ENCODE assay signal across 1 cellular context in the genomic region with DNA sequence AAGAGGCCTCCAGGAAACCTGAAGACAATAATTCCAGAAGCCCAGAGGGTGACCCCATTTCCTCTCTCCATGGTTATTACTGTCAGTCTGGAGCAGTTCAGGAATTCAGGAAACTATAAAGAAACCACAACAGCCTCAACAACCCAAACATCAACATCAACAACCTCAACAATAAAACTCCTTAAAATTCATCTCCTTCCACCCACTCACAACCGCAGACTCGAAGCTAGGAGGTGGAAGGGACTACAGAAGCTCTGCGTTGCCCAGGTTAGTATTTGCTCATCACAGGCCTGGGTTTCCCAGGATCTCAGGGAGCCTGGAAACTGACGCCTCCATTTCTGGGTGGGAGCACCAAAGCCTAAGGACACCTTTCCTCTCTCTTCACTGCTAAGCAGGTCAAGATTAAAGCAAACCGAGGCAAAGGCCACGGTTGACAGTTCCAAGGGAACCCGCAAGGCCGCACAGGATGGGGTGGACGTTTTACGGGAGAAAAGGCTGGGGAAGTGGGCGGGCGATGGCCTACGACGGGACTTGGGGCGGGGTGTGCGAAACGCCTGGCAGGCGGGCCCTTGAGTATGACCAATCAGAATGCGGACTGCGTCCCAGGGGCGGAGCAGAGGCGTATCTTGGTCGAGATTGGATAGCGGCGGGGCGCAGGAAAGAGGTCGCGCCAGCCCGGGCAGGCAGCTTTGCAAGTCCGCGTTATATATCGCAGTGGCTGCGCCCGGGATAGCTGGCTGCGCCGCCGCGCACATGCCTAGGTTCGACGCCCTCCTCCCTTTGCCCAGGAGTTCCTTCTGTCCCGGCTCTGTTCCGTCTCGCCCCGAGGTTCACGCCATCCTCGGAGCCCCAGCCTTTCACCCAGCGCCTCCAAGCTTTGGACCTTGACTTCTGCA.
TF ChIP-seq lines count a peak whose summit lies in the region.

A gene with protein sequence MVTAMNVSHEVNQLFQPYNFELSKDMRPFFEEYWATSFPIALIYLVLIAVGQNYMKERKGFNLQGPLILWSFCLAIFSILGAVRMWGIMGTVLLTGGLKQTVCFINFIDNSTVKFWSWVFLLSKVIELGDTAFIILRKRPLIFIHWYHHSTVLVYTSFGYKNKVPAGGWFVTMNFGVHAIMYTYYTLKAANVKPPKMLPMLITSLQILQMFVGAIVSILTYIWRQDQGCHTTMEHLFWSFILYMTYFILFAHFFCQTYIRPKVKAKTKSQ (plus strand): TSS at position 654 of the 896 bp plus-strand sequence. CDS start 250 bp downstream, outside the sequence.

TF ChIP-seq in HepG2, 621 proteins besides CTCF, POLR2A, EP300 and RAD21 (continued from another document and continues in another):
- no peak for TF ChIP-seq ZNF180 (CRISPR knock-in tag; IDR thresholded peaks at IDR 0.05; ENCODE audit: borderline replicate concordance, low read depth)
- TF ChIP-seq, protein P1, sequence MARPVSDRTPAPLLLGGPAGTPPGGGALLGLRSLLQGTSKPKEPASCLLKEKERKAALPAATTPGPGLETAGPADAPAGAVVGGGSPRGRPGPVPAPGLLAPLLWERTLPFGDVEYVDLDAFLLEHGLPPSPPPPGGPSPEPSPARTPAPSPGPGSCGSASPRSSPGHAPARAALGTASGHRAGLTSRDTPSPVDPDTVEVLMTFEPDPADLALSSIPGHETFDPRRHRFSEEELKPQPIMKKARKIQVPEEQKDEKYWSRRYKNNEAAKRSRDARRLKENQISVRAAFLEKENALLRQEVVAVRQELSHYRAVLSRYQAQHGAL (CRISPR knock-in tag; IDR thresholded peaks at IDR 0.05; ENCODE audit: not compliant biosample characterization): no peak
- TF ChIP-seq MIER2 (CRISPR knock-in tag; IDR thresholded peaks at IDR 0.05): 0 out of 2 replicates have a peak, but pooled peaks have one; percentile 45
- no peak for TF ChIP-seq ISX (CRISPR knock-in tag; conservative IDR thresholded peaks at IDR 0.05)
- TF ChIP-seq, protein P2, sequence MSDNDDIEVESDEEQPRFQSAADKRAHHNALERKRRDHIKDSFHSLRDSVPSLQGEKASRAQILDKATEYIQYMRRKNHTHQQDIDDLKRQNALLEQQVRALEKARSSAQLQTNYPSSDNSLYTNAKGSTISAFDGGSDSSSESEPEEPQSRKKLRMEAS (IDR thresholded peaks at IDR 0.05): peak; percentile 100
- no peak for TF ChIP-seq LCORL (IDR thresholded peaks at IDR 0.05)
- TF ChIP-seq LCORL (CRISPR knock-in tag; IDR thresholded peaks at IDR 0.05): no peak
- peak; percentile 85 for TF ChIP-seq ZMYM2 (CRISPR knock-in tag; IDR thresholded peaks at IDR 0.05)
- TF ChIP-seq, protein P3, sequence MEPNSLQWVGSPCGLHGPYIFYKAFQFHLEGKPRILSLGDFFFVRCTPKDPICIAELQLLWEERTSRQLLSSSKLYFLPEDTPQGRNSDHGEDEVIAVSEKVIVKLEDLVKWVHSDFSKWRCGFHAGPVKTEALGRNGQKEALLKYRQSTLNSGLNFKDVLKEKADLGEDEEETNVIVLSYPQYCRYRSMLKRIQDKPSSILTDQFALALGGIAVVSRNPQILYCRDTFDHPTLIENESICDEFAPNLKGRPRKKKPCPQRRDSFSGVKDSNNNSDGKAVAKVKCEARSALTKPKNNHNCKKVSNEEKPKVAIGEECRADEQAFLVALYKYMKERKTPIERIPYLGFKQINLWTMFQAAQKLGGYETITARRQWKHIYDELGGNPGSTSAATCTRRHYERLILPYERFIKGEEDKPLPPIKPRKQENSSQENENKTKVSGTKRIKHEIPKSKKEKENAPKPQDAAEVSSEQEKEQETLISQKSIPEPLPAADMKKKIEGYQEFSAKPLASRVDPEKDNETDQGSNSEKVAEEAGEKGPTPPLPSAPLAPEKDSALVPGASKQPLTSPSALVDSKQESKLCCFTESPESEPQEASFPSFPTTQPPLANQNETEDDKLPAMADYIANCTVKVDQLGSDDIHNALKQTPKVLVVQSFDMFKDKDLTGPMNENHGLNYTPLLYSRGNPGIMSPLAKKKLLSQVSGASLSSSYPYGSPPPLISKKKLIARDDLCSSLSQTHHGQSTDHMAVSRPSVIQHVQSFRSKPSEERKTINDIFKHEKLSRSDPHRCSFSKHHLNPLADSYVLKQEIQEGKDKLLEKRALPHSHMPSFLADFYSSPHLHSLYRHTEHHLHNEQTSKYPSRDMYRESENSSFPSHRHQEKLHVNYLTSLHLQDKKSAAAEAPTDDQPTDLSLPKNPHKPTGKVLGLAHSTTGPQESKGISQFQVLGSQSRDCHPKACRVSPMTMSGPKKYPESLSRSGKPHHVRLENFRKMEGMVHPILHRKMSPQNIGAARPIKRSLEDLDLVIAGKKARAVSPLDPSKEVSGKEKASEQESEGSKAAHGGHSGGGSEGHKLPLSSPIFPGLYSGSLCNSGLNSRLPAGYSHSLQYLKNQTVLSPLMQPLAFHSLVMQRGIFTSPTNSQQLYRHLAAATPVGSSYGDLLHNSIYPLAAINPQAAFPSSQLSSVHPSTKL (CRISPR knock-in tag; IDR thresholded peaks at IDR 0.05): peak; percentile 47; the same call in 1 of the 2 replicates
- TF ChIP-seq KLF6 (CRISPR knock-in tag; IDR thresholded peaks at IDR 0.05): peak; percentile 76; the same call in 1 of the 2 replicates
- TF ChIP-seq ZNF33B (CRISPR knock-in tag; IDR thresholded peaks at IDR 0.05): peak; percentile 95
- no peak for TF ChIP-seq DR1 (CRISPR knock-in tag; IDR thresholded peaks at IDR 0.05)
- TF ChIP-seq MTA1 (CRISPR knock-in tag; IDR thresholded peaks at IDR 0.05; ENCODE audit: borderline replicate concordance): peak; percentile 74; the same call in 1 of the 2 replicates
- peak; percentile 87; the same call in 1 of the 2 replicates for TF ChIP-seq ZNF558 (CRISPR knock-in tag; IDR thresholded peaks at IDR 0.05; ENCODE audit: borderline replicate concordance)
- peak; percentile 95; the same call in 1 of the 2 replicates for TF ChIP-seq SMAD9 (CRISPR knock-in tag; IDR thresholded peaks at IDR 0.05)
- TF ChIP-seq ZNF205 (CRISPR knock-in tag; IDR thresholded peaks at IDR 0.05): no peak
- TF ChIP-seq U2AF2 (IDR thresholded peaks at IDR 0.05; ENCODE audit: low read depth, low read length): no peak
- no peak for TF ChIP-seq KDM1A (CRISPR knock-in tag; IDR thresholded peaks at IDR 0.05)
- TF ChIP-seq FOXM1 (CRISPR knock-in tag; IDR thresholded peaks at IDR 0.05): no peak
- peak; percentile 83; the same call in 1 of the 2 replicates for TF ChIP-seq KLF13 (CRISPR knock-in tag; IDR thresholded peaks at IDR 0.05)
- peak; percentile 92 for TF ChIP-seq ZNF546 (CRISPR knock-in tag; conservative IDR thresholded peaks at IDR 0.05)
- TF ChIP-seq ZNF644 (CRISPR knock-in tag; IDR thresholded peaks at IDR 0.05; ENCODE audit: low read depth): no peak
- no peak; the same call in 1 of the 2 replicates for TF ChIP-seq MIXL1 (CRISPR knock-in tag; IDR thresholded peaks at IDR 0.05)
- TF ChIP-seq ZNF556 (CRISPR knock-in tag; IDR thresholded peaks at IDR 0.05; ENCODE audit: borderline replicate concordance): 0 out of 2 replicates have a peak, but pooled peaks have one; percentile 56
- TF ChIP-seq ZNF615 (CRISPR knock-in tag; IDR thresholded peaks at IDR 0.05; ENCODE audit: borderline replicate concordance): no peak
- TF ChIP-seq, protein P4, sequence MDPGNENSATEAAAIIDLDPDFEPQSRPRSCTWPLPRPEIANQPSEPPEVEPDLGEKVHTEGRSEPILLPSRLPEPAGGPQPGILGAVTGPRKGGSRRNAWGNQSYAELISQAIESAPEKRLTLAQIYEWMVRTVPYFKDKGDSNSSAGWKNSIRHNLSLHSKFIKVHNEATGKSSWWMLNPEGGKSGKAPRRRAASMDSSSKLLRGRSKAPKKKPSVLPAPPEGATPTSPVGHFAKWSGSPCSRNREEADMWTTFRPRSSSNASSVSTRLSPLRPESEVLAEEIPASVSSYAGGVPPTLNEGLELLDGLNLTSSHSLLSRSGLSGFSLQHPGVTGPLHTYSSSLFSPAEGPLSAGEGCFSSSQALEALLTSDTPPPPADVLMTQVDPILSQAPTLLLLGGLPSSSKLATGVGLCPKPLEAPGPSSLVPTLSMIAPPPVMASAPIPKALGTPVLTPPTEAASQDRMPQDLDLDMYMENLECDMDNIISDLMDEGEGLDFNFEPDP (CRISPR knock-in tag; conservative IDR thresholded peaks at IDR 0.05): peak; percentile 88; the same call in 1 of the 2 replicates
- TF ChIP-seq, protein P5, sequence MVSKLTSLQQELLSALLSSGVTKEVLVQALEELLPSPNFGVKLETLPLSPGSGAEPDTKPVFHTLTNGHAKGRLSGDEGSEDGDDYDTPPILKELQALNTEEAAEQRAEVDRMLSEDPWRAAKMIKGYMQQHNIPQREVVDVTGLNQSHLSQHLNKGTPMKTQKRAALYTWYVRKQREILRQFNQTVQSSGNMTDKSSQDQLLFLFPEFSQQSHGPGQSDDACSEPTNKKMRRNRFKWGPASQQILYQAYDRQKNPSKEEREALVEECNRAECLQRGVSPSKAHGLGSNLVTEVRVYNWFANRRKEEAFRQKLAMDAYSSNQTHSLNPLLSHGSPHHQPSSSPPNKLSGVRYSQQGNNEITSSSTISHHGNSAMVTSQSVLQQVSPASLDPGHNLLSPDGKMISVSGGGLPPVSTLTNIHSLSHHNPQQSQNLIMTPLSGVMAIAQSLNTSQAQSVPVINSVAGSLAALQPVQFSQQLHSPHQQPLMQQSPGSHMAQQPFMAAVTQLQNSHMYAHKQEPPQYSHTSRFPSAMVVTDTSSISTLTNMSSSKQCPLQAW (CRISPR knock-in tag; IDR thresholded peaks at IDR 0.05): peak; percentile 35; the same call in 1 of the 2 replicates
- TF ChIP-seq, protein P6, sequence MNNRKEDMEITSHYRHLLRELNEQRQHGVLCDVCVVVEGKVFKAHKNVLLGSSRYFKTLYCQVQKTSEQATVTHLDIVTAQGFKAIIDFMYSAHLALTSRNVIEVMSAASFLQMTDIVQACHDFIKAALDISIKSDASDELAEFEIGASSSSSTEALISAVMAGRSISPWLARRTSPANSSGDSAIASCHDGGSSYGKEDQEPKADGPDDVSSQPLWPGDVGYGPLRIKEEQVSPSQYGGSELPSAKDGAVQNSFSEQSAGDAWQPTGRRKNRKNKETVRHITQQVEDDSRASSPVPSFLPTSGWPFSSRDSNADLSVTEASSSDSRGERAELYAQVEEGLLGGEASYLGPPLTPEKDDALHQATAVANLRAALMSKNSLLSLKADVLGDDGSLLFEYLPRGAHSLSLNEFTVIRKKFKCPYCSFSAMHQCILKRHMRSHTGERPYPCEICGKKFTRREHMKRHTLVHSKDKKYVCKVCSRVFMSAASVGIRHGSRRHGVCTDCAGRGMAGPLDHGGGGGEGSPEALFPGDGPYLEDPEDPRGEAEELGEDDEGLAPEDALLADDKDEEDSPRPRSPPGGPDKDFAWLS (CRISPR knock-in tag; IDR thresholded peaks at IDR 0.05; ENCODE audit: borderline replicate concordance): no peak
- TF ChIP-seq, protein P7, sequence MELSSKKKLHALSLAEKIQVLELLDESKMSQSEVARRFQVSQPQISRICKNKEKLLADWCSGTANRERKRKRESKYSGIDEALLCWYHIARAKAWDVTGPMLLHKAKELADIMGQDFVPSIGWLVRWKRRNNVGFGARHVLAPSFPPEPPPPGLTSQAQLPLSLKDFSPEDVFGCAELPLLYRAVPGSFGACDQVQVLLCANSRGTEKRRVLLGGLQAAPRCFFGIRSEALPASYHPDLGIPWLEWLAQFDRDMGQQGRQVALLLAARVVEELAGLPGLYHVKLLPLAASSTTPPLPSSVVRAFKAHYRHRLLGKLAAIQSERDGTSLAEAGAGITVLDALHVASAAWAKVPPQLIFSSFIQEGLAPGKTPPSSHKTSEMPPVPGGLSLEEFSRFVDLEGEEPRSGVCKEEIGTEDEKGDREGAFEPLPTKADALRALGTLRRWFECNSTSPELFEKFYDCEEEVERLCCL (CRISPR knock-in tag; IDR thresholded peaks at IDR 0.05; ENCODE audit: borderline replicate concordance): no peak
- TF ChIP-seq, protein P8, sequence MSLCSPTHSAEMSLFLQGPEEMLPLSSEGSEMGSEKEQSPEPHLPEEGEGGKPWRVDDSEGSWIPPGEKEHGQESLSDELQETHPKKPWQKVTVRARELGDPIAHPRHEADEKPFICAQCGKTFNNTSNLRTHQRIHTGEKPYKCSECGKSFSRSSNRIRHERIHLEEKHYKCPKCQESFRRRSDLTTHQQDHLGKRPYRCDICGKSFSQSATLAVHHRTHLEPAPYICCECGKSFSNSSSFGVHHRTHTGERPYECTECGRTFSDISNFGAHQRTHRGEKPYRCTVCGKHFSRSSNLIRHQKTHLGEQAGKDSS (CRISPR knock-in tag; IDR thresholded peaks at IDR 0.05; ENCODE audit: borderline replicate concordance, low read depth): peak; percentile 40; the same call in 1 of the 2 replicates
- TF ChIP-seq ZNF207 (IDR thresholded peaks at IDR 0.05; ENCODE audit: borderline replicate concordance): no peak
- TF ChIP-seq SYNCRIP (IDR thresholded peaks at IDR 0.05; ENCODE audit: insufficient read depth, low read depth, low read length): no peak
- peak; percentile 83; the same call in 1 of the 2 replicates for TF ChIP-seq ZNF337 (CRISPR knock-in tag; IDR thresholded peaks at IDR 0.05; ENCODE audit: borderline replicate concordance, low read depth)
- TF ChIP-seq, protein P9, sequence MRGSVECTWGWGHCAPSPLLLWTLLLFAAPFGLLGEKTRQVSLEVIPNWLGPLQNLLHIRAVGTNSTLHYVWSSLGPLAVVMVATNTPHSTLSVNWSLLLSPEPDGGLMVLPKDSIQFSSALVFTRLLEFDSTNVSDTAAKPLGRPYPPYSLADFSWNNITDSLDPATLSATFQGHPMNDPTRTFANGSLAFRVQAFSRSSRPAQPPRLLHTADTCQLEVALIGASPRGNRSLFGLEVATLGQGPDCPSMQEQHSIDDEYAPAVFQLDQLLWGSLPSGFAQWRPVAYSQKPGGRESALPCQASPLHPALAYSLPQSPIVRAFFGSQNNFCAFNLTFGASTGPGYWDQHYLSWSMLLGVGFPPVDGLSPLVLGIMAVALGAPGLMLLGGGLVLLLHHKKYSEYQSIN (CRISPR knock-in tag; IDR thresholded peaks at IDR 0.05; ENCODE audit: borderline replicate concordance): 0 out of 2 replicates have a peak, but pooled peaks have one; percentile 44
- TF ChIP-seq SRSF9 (IDR thresholded peaks at IDR 0.05; ENCODE audit: borderline replicate concordance, insufficient read depth, low read depth, low read length, poor library complexity, severe bottlenecking): no peak
- peak; percentile 77; the same call in 1 of the 2 replicates for TF ChIP-seq EEA1 (CRISPR knock-in tag; IDR thresholded peaks at IDR 0.05; ENCODE audit: borderline replicate concordance)
- TF ChIP-seq SNAI1 (CRISPR knock-in tag; IDR thresholded peaks at IDR 0.05; ENCODE audit: borderline replicate concordance): no peak
- TF ChIP-seq SETDB1 (CRISPR knock-in tag; IDR thresholded peaks at IDR 0.05; ENCODE audit: borderline replicate concordance): no peak
- no peak for TF ChIP-seq EHMT2 (IDR thresholded peaks at IDR 0.05; ENCODE audit: borderline replicate concordance, low read depth, low read length)
- TF ChIP-seq ZNF674 (CRISPR knock-in tag; IDR thresholded peaks at IDR 0.05; ENCODE audit: low read depth): no peak
- no peak for TF ChIP-seq NR3C1 (CRISPR knock-in tag; IDR thresholded peaks at IDR 0.05)
- TF ChIP-seq, protein P10, sequence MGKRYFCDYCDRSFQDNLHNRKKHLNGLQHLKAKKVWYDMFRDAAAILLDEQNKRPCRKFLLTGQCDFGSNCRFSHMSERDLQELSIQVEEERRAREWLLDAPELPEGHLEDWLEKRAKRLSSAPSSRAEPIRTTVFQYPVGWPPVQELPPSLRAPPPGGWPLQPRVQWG (CRISPR knock-in tag; IDR thresholded peaks at IDR 0.05; ENCODE audit: borderline replicate concordance, low read depth): no peak
- TF ChIP-seq ATF7-NPFF (CRISPR knock-in tag; IDR thresholded peaks at IDR 0.05; ENCODE audit: low read depth): peak; percentile 96
- TF ChIP-seq ZKSCAN5 (CRISPR knock-in tag; IDR thresholded peaks at IDR 0.05): no peak
- no peak for TF ChIP-seq ZNF3 (CRISPR knock-in tag; IDR thresholded peaks at IDR 0.05)
- 0 out of 2 replicates have a peak, but pooled peaks have one; percentile 82 for TF ChIP-seq REL (CRISPR knock-in tag; conservative IDR thresholded peaks at IDR 0.05)
- TF ChIP-seq ZNF20 (CRISPR knock-in tag; IDR thresholded peaks at IDR 0.05): no peak
- TF ChIP-seq ETV5 (CRISPR knock-in tag; IDR thresholded peaks at IDR 0.05; ENCODE audit: borderline replicate concordance): no peak
